1 cellular context compared by ENCODE assay signal in the genomic region with DNA sequence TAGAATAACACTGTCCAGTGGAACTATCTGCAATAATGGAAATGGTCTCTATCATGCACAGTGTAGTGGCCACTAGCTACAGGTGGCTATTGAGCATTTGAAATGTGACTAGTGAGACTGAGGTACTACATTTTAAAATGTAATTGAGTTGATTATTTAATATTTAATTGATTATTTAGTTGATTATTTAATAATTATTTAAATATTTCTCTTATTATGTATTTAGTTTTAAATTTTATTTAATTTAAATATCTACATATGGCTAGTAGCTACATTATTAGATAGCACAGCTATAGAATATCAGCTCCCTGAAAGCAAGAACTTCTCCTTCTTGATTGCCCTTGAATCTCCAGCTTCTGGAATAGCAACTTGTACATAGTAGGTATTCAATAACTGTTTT.
TF ChIP-seq lines count a peak whose summit lies in the region.

No MANE protein-coding gene starts in this region.

TF ChIP-seq in GM23338, 12 proteins besides CTCF, POLR2A, EP300 and RAD21 (continued from another document):
- TF ChIP-seq ZNF462 (CRISPR knock-in tag; IDR thresholded peaks at IDR 0.05) (no peak), JUNB (IDR thresholded peaks at IDR 0.05; ENCODE audit: unreplicated experiment) (no peak), POLR2AphosphoS5 (IDR thresholded peaks at IDR 0.05; ENCODE audit: low read depth) (no peak), ZNF331 (CRISPR knock-in tag; IDR thresholded peaks at IDR 0.05; ENCODE audit: low read depth) (no peak), EZH2 (IDR thresholded peaks at IDR 0.05; ENCODE audit: low read depth, unreplicated experiment) (no peak), STAT1 (IDR thresholded peaks at IDR 0.05; ENCODE audit: unreplicated experiment) (no peak), REST (IDR thresholded peaks at IDR 0.05; ENCODE audit: unreplicated experiment) (no peak), EZH2phosphoT487 (IDR thresholded peaks at IDR 0.05; ENCODE audit: unreplicated experiment) (no peak)
